Comparison of ENCODE assay signal across 8 cellular contexts in the genomic region with DNA sequence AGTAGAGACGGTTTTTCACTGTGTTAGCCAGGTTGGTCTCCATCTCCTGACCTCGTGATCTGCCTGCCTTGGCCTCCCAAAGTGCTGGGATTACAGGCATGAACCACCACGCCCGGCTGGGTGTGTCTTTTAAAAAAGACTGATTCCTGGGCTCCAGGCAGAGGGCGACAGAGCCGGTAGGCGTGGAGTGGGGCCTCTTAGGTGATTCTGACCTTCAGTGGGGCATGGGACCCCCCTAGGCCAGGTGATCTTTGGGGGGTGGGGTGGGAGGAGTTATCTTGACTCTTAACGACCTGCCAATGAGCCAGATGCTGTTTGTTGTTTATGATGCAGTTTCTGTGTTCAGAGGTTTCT. TPM values are rescaled to one million over a fixed set of nuclear protein-coding genes. Genes with fewer than 3 reads are reported as not detected.
A peak's percentile ranks its signal among the peaks of the same experiment; 100 is the strongest.
DNase-seq lines count a peak whose midpoint lies in the region; ATAC-seq, FAIRE-seq and TF ChIP-seq lines count a peak whose summit lies in the region.

No MANE protein-coding gene starts in this region.

- 0 out of 2 replicates have a peak overlapping the region, but pooled peaks have one; percentile 46 for H2AFZ ChIP-seq in PC-9
- no peak overlapping the region for H2AFZ ChIP-seq in H1 (ENCODE audit: low read length)

- H2BK20ac ChIP-seq in H1 (ENCODE audit: low read length): peak overlapping the region; percentile 89; the same call in 1 of the 2 replicates

- no peaks in the 10 kb centered on the region for H3K9me3 Mint-ChIP-seq in CD8-positive, alpha-beta memory T cell
- H3K9me3 Mint-ChIP-seq in progenitor cell of endocrine pancreas (ENCODE audit: low read depth): no peaks in the 10 kb centered on the region

- H4K20me1 ChIP-seq in PC-9 (ENCODE audit: insufficient read depth): no peaks in the 10 kb centered on the region
- H4K20me1 ChIP-seq in H1 (replicated peaks in 1 of 2; ENCODE audit: control insufficient read depth in 1 of 2, insufficient read depth in 2 of 2, low read length in 2 of 2): peaks cover 2% of the 10 kb centered on the region in 2 experiments

- no peaks in the 10 kb centered on the region for H3K27me3 Mint-ChIP-seq in CD8-positive, alpha-beta memory T cell
- no peaks in the 10 kb centered on the region for H3K27me3 Mint-ChIP-seq in progenitor cell of endocrine pancreas

- no peak overlapping the region for H3K4me3 ChIP-seq in CD8-positive, alpha-beta memory T cell (ENCODE audit: low read length)
- H3K4me3 ChIP-seq in PC-9 (peak overlapping the region; percentile 16; the same call in 1 of the 2 replicates), H1 (ENCODE audit: extremely low read depth in 1 of 4, insufficient read depth in 2 of 4, low read depth in 3 of 4, low read length in 4 of 4) (no peak overlapping the region)

- intact Hi-C loops in PC-9 (cut with micrococcal nuclease; ENCODE audit: unreplicated experiment): loop anchor here (1.0 to 10.0 kb wide), 3 partner anchors 11 to 921 kb away; no protein-coding TSS in a partner anchor

- no peak overlapping the region for H4K91ac ChIP-seq in H1 (replicated peaks; ENCODE audit: insufficient read length, low read length)

- H4K8ac ChIP-seq in H1 (ENCODE audit: extremely low read depth, insufficient read depth, low read length): no peak overlapping the region

- BruUV-seq in PC-9 (replicated peaks; lab: Mats Ljungman, UMichigan): no TSS peak

- H3K79me1 ChIP-seq in H1 (ENCODE audit: low read depth, low read length): peaks cover 15% of the 10 kb centered on the region

- H2BK15ac ChIP-seq in H1 (ENCODE audit: low read length): peak overlapping the region; percentile 67; the same call in 1 of the 2 replicates

- peak overlapping the region; percentile 79 to 98 (median 94) for H3K27ac Mint-ChIP-seq in CD8-positive, alpha-beta memory T cell
- H3K27ac Mint-ChIP-seq in progenitor cell of endocrine pancreas: peak overlapping the region; percentile 94

- H3K36me3 Mint-ChIP-seq in CD8-positive, alpha-beta memory T cell: peaks cover 3 to 19% (median 5%) of the 10 kb centered on the region in 3 donors
- H3K36me3 Mint-ChIP-seq in progenitor cell of endocrine pancreas (ENCODE audit: insufficient read depth): no peaks in the 10 kb centered on the region

- no peaks in the 10 kb centered on the region for H3K9me2 ChIP-seq in PC-9 (ENCODE audit: insufficient read depth)

- H3K36me3 ChIP-seq in CD8-positive, alpha-beta memory T cell (ENCODE audit: insufficient read depth, low read length): peaks cover 10% of the 10 kb centered on the region
- H3K36me3 ChIP-seq in PC-9 (ENCODE audit: low read depth): no peaks in the 10 kb centered on the region
- H3K36me3 ChIP-seq in H1 (ENCODE audit: control insufficient read depth in 2 of 4, insufficient read depth in 4 of 4, low read length in 3 of 4): peaks cover 3 to 8% (median 4%) of the 10 kb centered on the region in 4 experiments; a peak in 5 of 8 replicates

- H3F3A ChIP-seq in PC-9 (ENCODE audit: insufficient read depth, low read depth): peaks cover 61% of the 10 kb centered on the region

- no peak overlapping the region for H3K14ac ChIP-seq in H1 (ENCODE audit: insufficient read length)

- H3K9me3 ChIP-seq in CD8-positive, alpha-beta memory T cell (ENCODE audit: low read length): no peaks in the 10 kb centered on the region
- H3K9me3 ChIP-seq in PC-9 (ENCODE audit: insufficient read depth, low read depth): no peaks in the 10 kb centered on the region
- no peaks in the 10 kb centered on the region for H3K9me3 ChIP-seq in H1 (ENCODE audit: insufficient read depth in 2 of 2, low read depth in 1 of 2, low read length in 1 of 2)

- CTCF ChIA-PET in CD8-positive, alpha-beta memory T cell (lab: Charles Lee): interaction anchor here (1.1 to 7.6 kb wide), 5 partner anchors 10 to 99 kb away, joined by 3 to 52 read pairs (median 3); a partner anchor contains a TSS
- CTCF ChIA-PET in PC-9 (lab: Charles Lee): interaction anchor here (0.7 kb wide), 1 partner anchor 215 kb away, joined by 5 read pairs; no protein-coding TSS in a partner anchor
- CTCF ChIA-PET in H1 (lab: Charles Lee; ENCODE audit: partially characterized antibody): interaction anchor here (1.0 to 3.2 kb wide), 4 partner anchors 9 to 124 kb away, joined by 3 to 11 read pairs (median 8); no protein-coding TSS in a partner anchor

- H3K9ac ChIP-seq in H1 (replicated peaks in 1 of 4; ENCODE audit: extremely low read depth in 1 of 4, low read depth in 3 of 4, low read length in 3 of 4): no peak overlapping the region

- peak overlapping the region; percentile 92 for H2BK5ac ChIP-seq in H1 (ENCODE audit: low read depth, low read length)

- peak overlapping the region; percentile 64 for H3K18ac ChIP-seq in H1 (ENCODE audit: extremely low read depth, low read length)

- WGBS in H1 (ENCODE audit: extremely low coverage in 1 of 2, insufficient coverage in 1 of 2, insufficient read length in 1 of 2, insufficient replicate concordance in 2 of 2, low coverage in 1 of 2, low lambda C conversion rate in 2 of 2, missing lambda C conversion rate in 1 of 2), 2 experiments: 74% methylated on average over 8 of the region's 8 CpGs; no CpG with 5 or more reads in 1 of the 2 experiments

- no peak overlapping the region for H3K4ac ChIP-seq in H1 (replicated peaks; ENCODE audit: insufficient read length, low read depth, low read length)

- H3K23me2 ChIP-seq in H1 (ENCODE audit: low read depth, low read length): no peaks in the 10 kb centered on the region

- no peak overlapping the region for H3K27ac ChIP-seq in CD8-positive, alpha-beta memory T cell (ENCODE audit: low read depth, low read length)
- H3K27ac ChIP-seq in PC-9: peak overlapping the region; percentile 95
- H3K27ac ChIP-seq in H1 (ENCODE audit: low read depth, low read length): 0 out of 2 replicates have a peak overlapping the region, but pooled peaks have one; percentile 41

- H3K4me2 ChIP-seq in PC-9 (peak overlapping the region; percentile 68), H1 (ENCODE audit: insufficient read depth in 1 of 2, low read depth in 2 of 2, low read length in 2 of 2) (peak overlapping the region; percentile 28 to 61; a peak in 3 of 4 replicates)

- no peak for TF ChIP-seq RAD21 in H1 (IDR thresholded peaks at IDR 0.05 in 1 of 2, conservative IDR thresholded peaks at IDR 0.05 in 1 of 2; ENCODE audit: low read depth in 2 of 2, low read length in 2 of 2)

- no peak overlapping the region for H3K23ac ChIP-seq in H1 (ENCODE audit: insufficient read length)

- H3K4me1 ChIP-seq in CD8-positive, alpha-beta memory T cell (ENCODE audit: insufficient read depth, low read length): peaks cover 99% of the 10 kb centered on the region
- H3K4me1 ChIP-seq in PC-9 (replicated peaks; ENCODE audit: insufficient read depth) (peaks cover 80% of the 10 kb centered on the region), H1 (replicated peaks in 1 of 4; ENCODE audit: control insufficient read depth in 3 of 4, insufficient read depth in 4 of 4, low read length in 3 of 4) (peaks cover 18 to 35% (median 26%) of the 10 kb centered on the region in 4 experiments)

- peak overlapping the region; percentile 67 to 89 (median 81) for H3K4me3 Mint-ChIP-seq in CD8-positive, alpha-beta memory T cell
- no peak overlapping the region for H3K4me3 Mint-ChIP-seq in progenitor cell of endocrine pancreas (ENCODE audit: low read depth)

- POLR2A ChIA-PET in CD8-positive, alpha-beta memory T cell (lab: Charles Lee): interaction anchor here (1.3 to 2.0 kb wide), 2 partner anchors 14 to 16 kb away, joined by 4 to 15 read pairs; a partner anchor contains a TSS
- POLR2A ChIA-PET in PC-9 (lab: Charles Lee; ENCODE audit: unreplicated experiment) (no interaction called here), H1 (lab: Charles Lee; ENCODE audit: partially characterized antibody) (interaction anchor here (0.8 to 4.0 kb wide), 3 partner anchors 9 to 10 kb away, joined by 3 to 16 read pairs (median 3); no protein-coding TSS in a partner anchor)

- H3K56ac ChIP-seq in H1 (replicated peaks; ENCODE audit: insufficient read length, low read depth, low read length): no peak overlapping the region

- no peak overlapping the region for H2BK120ac ChIP-seq in H1 (replicated peaks; ENCODE audit: low read depth, low read length)

- peak overlapping the region; percentile 93 for H2AK5ac ChIP-seq in H1 (ENCODE audit: low read depth, low read length)

- no peak for FAIRE-seq in H1 (lab: Jason Lieb, UNC)

- H2BK12ac ChIP-seq in H1 (ENCODE audit: low read depth, low read length): peak overlapping the region; percentile 88

- H3K27me3 ChIP-seq in CD8-positive, alpha-beta memory T cell (ENCODE audit: insufficient read depth, low read length, poor library complexity, severe bottlenecking): no peaks in the 10 kb centered on the region
- no peaks in the 10 kb centered on the region for H3K27me3 ChIP-seq in PC-9 (ENCODE audit: insufficient read depth, low read depth)
- no peaks in the 10 kb centered on the region for H3K27me3 ChIP-seq in H1 (replicated peaks in 1 of 4; ENCODE audit: control insufficient read depth in 3 of 4, extremely low read depth in 1 of 4, insufficient read depth in 3 of 4, low read length in 3 of 4)

- no peak for DNase-seq in CD8-positive, alpha-beta memory T cell
- DNase-seq in PC-9 (no peak), H1 (ENCODE audit: low read depth in 1 of 2, low spot score in 2 of 2) (no peak), progenitor cell of endocrine pancreas (ENCODE audit: low spot score, unreplicated experiment) (no peak), NCI-H1436 (lab: John Stamatoyannopoulos, UW) (no peak), retina (no peak)

- no peak for TF ChIP-seq POLR2A in H1 (IDR thresholded peaks at IDR 0.05; ENCODE audit: control extremely low read depth in 1 of 2, low read depth in 2 of 2, low read length in 2 of 2)

- ATAC-seq in HG03457 (IDR thresholded peaks at IDR 0.05; ENCODE audit: unreplicated experiment) (no peak), HG03432 (IDR thresholded peaks at IDR 0.05; ENCODE audit: unreplicated experiment) (no peak)

- no peaks in the 10 kb centered on the region for H3K79me2 ChIP-seq in PC-9 (ENCODE audit: low read depth)
- H3K79me2 ChIP-seq in H1 (ENCODE audit: control insufficient read depth in 1 of 2, insufficient read depth in 2 of 2, low read length in 2 of 2): peaks cover 0 to 90% of the 10 kb centered on the region in 2 experiments

- no peak for TF ChIP-seq EP300 in H1 (IDR thresholded peaks at IDR 0.05; ENCODE audit: borderline replicate concordance in 1 of 2, low read depth in 2 of 2, low read length in 2 of 2)

- TF ChIP-seq CTCF in PC-9 (conservative IDR thresholded peaks at IDR 0.05) (no peak), H1 (IDR thresholded peaks at IDR 0.05; ENCODE audit: control extremely low read depth in 1 of 3, insufficient read depth in 1 of 3, low read depth in 1 of 3, low read length in 3 of 3) (no peak), progenitor cell of endocrine pancreas (IDR thresholded peaks at IDR 0.05; ENCODE audit: unreplicated experiment) (no peak)

- H3K4me1 Mint-ChIP-seq in CD8-positive, alpha-beta memory T cell: peaks cover 95 to 98% (median 96%) of the 10 kb centered on the region in 3 donors
- peaks cover 38% of the 10 kb centered on the region for H3K4me1 Mint-ChIP-seq in progenitor cell of endocrine pancreas (ENCODE audit: low read depth)

- no peak overlapping the region for H4K5ac ChIP-seq in H1 (ENCODE audit: insufficient read length, low read depth, low read length)

RNA-seq across cellular contexts. Expression of a gene that starts 13.6 kb away (rescaled TPM):
- total RNA-seq in CD8-positive, alpha-beta memory T cell: 10 to 100 TPM; 44.5 to 46.9 TPM
- polyA plus RNA-seq in CD8-positive, alpha-beta memory T cell: 220 TPM
- 4.9 and 6.4 TPM in 2 replicates for total RNA-seq in PC-9 (2021)
- 65.5 and 66.6 TPM in 2 replicates for total RNA-seq in H1 (2021; fragmentation: NEBNext Ultra II Directional; extraction: Animal tissue kit (Norgen Biotek cat#: 25700))
- polyA plus RNA-seq in H1 (2011; rRNA removed): 38.1 and 90.3 TPM in 2 replicates
- 40.1 TPM for polyA plus RNA-seq in H1 (2011; cell fraction: cytosol; rRNA removed)
- polyA plus RNA-seq in H1 (2011; cell fraction: nucleus; rRNA removed): 217 TPM
- polyA plus RNA-seq in H1 (2012, experiment 1 of 2): 27.0 to 38.1 TPM (median 34.7 TPM) in 4 replicates
- 2.3 TPM for polyA plus RNA-seq in H1 (2012, experiment 2 of 2)
- polyA plus RNA-seq in H1 (2013, experiment 1 of 2): 45.2 TPM
- 33.1 TPM for polyA plus RNA-seq in H1 (2013, experiment 2 of 2)
- 340 and 508 TPM in 2 replicates for polyA minus RNA-seq in H1 (2011; rRNA and poly(A)+ RNA removed)
- polyA minus RNA-seq in H1 (2011; cell fraction: cytosol; rRNA and poly(A)+ RNA removed): 105 TPM
- 189 TPM for polyA minus RNA-seq in H1 (2011; cell fraction: nucleus; rRNA and poly(A)+ RNA removed)
- total RNA-seq in progenitor cell of endocrine pancreas: 30.9 and 31.8 TPM in 2 replicates
